1 cellular context compared by ENCODE assay signal in the genomic region with DNA sequence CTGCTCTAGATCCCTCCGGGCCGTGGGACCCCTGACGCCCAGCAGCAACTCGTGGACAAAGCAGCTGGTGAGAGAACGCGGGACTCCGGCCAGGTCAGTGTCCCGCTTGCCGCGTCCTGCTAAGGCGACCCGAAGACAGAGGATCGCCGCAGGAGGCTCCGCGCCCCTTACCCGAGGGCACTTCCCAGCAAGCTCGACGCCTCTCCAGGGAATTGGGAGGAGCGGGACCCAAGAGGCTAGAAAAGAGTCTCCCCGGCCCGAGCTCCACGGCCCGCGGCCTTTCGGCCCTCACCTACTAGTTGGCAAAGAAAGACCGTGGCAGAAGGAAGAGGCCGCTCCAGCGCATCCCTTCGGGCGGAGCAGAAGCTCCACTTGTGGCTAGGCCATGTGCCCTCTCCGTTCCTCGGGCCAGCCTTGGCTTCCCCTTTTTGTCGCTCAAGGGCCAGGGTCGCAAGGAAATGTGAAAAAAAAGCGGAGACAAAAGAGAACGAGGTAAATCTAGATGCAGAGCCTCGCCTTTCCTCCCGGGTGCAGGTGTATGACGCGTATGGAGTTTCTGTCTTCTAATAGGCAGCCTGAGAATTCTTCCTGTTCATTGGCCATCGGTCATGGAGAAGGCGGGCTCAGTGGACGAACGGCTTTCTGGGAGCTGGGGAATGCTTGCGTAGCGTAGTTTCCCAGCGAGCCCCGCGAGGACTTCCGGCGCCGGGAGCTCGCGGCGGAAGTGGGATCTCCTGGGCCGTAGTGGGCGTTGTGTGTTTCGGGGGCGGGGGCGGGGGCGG.
TF ChIP-seq lines count a peak whose summit lies in the region.

A gene with protein sequence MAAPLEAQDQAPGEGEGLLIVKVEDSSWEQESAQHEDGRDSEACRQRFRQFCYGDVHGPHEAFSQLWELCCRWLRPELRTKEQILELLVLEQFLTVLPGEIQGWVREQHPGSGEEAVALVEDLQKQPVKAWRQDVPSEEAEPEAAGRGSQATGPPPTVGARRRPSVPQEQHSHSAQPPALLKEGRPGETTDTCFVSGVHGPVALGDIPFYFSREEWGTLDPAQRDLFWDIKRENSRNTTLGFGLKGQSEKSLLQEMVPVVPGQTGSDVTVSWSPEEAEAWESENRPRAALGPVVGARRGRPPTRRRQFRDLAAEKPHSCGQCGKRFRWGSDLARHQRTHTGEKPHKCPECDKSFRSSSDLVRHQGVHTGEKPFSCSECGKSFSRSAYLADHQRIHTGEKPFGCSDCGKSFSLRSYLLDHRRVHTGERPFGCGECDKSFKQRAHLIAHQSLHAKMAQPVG (plus strand): TSS at position 692 of the 782 bp plus-strand sequence. CDS start 2,252 bp downstream, outside the sequence.

TF ChIP-seq in HepG2, 621 proteins besides CTCF, POLR2A, EP300 and RAD21 (continued from another document and continues in another):
- no peak for TF ChIP-seq ZNF556 (CRISPR knock-in tag; IDR thresholded peaks at IDR 0.05; ENCODE audit: borderline replicate concordance)
- peak; percentile 45; the same call in 1 of the 2 replicates for TF ChIP-seq NFKB2 (CRISPR knock-in tag; IDR thresholded peaks at IDR 0.05; ENCODE audit: borderline replicate concordance)
- peak; percentile 46; the same call in 1 of the 2 replicates for TF ChIP-seq NR2C2 (CRISPR knock-in tag; IDR thresholded peaks at IDR 0.05; ENCODE audit: borderline replicate concordance)
- no peak for TF ChIP-seq TARDBP (CRISPR knock-in tag; IDR thresholded peaks at IDR 0.05)
- TF ChIP-seq CENPX (CRISPR knock-in tag; IDR thresholded peaks at IDR 0.05) = no peak
- 0 out of 2 replicates have a peak, but pooled peaks have one; percentile 6 for TF ChIP-seq ZNF543 (CRISPR knock-in tag; IDR thresholded peaks at IDR 0.05)
- TF ChIP-seq, protein P1, sequence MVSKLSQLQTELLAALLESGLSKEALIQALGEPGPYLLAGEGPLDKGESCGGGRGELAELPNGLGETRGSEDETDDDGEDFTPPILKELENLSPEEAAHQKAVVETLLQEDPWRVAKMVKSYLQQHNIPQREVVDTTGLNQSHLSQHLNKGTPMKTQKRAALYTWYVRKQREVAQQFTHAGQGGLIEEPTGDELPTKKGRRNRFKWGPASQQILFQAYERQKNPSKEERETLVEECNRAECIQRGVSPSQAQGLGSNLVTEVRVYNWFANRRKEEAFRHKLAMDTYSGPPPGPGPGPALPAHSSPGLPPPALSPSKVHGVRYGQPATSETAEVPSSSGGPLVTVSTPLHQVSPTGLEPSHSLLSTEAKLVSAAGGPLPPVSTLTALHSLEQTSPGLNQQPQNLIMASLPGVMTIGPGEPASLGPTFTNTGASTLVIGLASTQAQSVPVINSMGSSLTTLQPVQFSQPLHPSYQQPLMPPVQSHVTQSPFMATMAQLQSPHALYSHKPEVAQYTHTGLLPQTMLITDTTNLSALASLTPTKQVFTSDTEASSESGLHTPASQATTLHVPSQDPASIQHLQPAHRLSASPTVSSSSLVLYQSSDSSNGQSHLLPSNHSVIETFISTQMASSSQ (IDR thresholded peaks at IDR 0.05; ENCODE audit: low read depth) = no peak
- TF ChIP-seq, protein P1 (CRISPR knock-in tag; IDR thresholded peaks at IDR 0.05; ENCODE audit: borderline replicate concordance) = no peak
- no peak for TF ChIP-seq ZNF136 (CRISPR knock-in tag; IDR thresholded peaks at IDR 0.05; ENCODE audit: low read depth)
- no peak for TF ChIP-seq ZNF629 (CRISPR knock-in tag; conservative IDR thresholded peaks at IDR 0.05)
- TF ChIP-seq, protein P2, sequence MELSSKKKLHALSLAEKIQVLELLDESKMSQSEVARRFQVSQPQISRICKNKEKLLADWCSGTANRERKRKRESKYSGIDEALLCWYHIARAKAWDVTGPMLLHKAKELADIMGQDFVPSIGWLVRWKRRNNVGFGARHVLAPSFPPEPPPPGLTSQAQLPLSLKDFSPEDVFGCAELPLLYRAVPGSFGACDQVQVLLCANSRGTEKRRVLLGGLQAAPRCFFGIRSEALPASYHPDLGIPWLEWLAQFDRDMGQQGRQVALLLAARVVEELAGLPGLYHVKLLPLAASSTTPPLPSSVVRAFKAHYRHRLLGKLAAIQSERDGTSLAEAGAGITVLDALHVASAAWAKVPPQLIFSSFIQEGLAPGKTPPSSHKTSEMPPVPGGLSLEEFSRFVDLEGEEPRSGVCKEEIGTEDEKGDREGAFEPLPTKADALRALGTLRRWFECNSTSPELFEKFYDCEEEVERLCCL (CRISPR knock-in tag; IDR thresholded peaks at IDR 0.05; ENCODE audit: borderline replicate concordance) = no peak
- no peak for TF ChIP-seq FOXC1 (CRISPR knock-in tag; IDR thresholded peaks at IDR 0.05; ENCODE audit: borderline replicate concordance)
- no peak for TF ChIP-seq ZNF567 (CRISPR knock-in tag; IDR thresholded peaks at IDR 0.05; ENCODE audit: borderline replicate concordance)
- no peak for TF ChIP-seq ZNF720 (CRISPR knock-in tag; IDR thresholded peaks at IDR 0.05)
- 0 out of 2 replicates have a peak, but pooled peaks have one; percentile 39 for TF ChIP-seq ZNF564 (CRISPR knock-in tag; IDR thresholded peaks at IDR 0.05)
- TF ChIP-seq YY1 (IDR thresholded peaks at IDR 0.05; ENCODE audit: insufficient read depth, insufficient replicate concordance, low read depth, low read length) = peak; percentile 56
- no peak for TF ChIP-seq SYNCRIP (IDR thresholded peaks at IDR 0.05; ENCODE audit: insufficient read depth, low read depth, low read length)
- no peak for TF ChIP-seq ZNF274 (CRISPR knock-in tag; IDR thresholded peaks at IDR 0.05)
- no peak for TF ChIP-seq ZC3H13 (CRISPR knock-in tag; IDR thresholded peaks at IDR 0.05)
- TF ChIP-seq ARNT2 (CRISPR knock-in tag; IDR thresholded peaks at IDR 0.05; ENCODE audit: low read depth) = no peak
- no peak for TF ChIP-seq IKZF4 (CRISPR knock-in tag; IDR thresholded peaks at IDR 0.05; ENCODE audit: borderline replicate concordance, low read depth, not compliant biosample characterization)
- no peak for TF ChIP-seq ZNF703 (CRISPR knock-in tag; IDR thresholded peaks at IDR 0.05; ENCODE audit: borderline replicate concordance)
- TF ChIP-seq EED (CRISPR knock-in tag; IDR thresholded peaks at IDR 0.05) = no peak
- no peak for TF ChIP-seq CSRNP1 (CRISPR knock-in tag; IDR thresholded peaks at IDR 0.05)
- no peak for TF ChIP-seq IRX3 (CRISPR knock-in tag; IDR thresholded peaks at IDR 0.05; ENCODE audit: borderline replicate concordance, low read depth)
- TF ChIP-seq SRSF4 (IDR thresholded peaks at IDR 0.05; ENCODE audit: low read depth, low read length, poor library complexity, severe bottlenecking) = no peak
- TF ChIP-seq, protein P3, sequence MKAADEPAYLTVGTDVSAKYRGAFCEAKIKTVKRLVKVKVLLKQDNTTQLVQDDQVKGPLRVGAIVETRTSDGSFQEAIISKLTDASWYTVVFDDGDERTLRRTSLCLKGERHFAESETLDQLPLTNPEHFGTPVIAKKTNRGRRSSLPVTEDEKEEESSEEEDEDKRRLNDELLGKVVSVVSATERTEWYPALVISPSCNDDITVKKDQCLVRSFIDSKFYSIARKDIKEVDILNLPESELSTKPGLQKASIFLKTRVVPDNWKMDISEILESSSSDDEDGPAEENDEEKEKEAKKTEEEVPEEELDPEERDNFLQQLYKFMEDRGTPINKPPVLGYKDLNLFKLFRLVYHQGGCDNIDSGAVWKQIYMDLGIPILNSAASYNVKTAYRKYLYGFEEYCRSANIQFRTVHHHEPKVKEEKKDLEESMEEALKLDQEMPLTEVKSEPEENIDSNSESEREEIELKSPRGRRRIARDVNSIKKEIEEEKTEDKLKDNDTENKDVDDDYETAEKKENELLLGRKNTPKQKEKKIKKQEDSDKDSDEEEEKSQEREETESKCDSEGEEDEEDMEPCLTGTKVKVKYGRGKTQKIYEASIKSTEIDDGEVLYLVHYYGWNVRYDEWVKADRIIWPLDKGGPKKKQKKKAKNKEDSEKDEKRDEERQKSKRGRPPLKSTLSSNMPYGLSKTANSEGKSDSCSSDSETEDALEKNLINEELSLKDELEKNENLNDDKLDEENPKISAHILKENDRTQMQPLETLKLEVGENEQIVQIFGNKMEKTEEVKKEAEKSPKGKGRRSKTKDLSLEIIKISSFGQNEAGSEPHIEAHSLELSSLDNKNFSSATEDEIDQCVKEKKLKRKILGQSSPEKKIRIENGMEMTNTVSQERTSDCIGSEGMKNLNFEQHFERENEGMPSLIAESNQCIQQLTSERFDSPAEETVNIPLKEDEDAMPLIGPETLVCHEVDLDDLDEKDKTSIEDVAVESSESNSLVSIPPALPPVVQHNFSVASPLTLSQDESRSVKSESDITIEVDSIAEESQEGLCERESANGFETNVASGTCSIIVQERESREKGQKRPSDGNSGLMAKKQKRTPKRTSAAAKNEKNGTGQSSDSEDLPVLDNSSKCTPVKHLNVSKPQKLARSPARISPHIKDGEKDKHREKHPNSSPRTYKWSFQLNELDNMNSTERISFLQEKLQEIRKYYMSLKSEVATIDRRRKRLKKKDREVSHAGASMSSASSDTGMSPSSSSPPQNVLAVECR (CRISPR knock-in tag; IDR thresholded peaks at IDR 0.05; ENCODE audit: borderline replicate concordance) = peak; percentile 55; the same call in 1 of the 2 replicates
- TF ChIP-seq EHMT2 (IDR thresholded peaks at IDR 0.05; ENCODE audit: borderline replicate concordance, low read depth, low read length) = no peak
- TF ChIP-seq SRY (CRISPR knock-in tag; IDR thresholded peaks at IDR 0.05) = no peak
- no peak for TF ChIP-seq BCL6 (CRISPR knock-in tag; IDR thresholded peaks at IDR 0.05)
- TF ChIP-seq SPEN (CRISPR knock-in tag; IDR thresholded peaks at IDR 0.05; ENCODE audit: low read depth) = peak; percentile 73; the same call in 1 of the 2 replicates
- no peak for TF ChIP-seq ZNF576 (CRISPR knock-in tag; IDR thresholded peaks at IDR 0.05)
- TF ChIP-seq, protein P4, sequence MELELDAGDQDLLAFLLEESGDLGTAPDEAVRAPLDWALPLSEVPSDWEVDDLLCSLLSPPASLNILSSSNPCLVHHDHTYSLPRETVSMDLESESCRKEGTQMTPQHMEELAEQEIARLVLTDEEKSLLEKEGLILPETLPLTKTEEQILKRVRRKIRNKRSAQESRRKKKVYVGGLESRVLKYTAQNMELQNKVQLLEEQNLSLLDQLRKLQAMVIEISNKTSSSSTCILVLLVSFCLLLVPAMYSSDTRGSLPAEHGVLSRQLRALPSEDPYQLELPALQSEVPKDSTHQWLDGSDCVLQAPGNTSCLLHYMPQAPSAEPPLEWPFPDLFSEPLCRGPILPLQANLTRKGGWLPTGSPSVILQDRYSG (CRISPR knock-in tag; IDR thresholded peaks at IDR 0.05) = peak; percentile 68; the same call in 1 of the 2 replicates
- TF ChIP-seq, protein P5, sequence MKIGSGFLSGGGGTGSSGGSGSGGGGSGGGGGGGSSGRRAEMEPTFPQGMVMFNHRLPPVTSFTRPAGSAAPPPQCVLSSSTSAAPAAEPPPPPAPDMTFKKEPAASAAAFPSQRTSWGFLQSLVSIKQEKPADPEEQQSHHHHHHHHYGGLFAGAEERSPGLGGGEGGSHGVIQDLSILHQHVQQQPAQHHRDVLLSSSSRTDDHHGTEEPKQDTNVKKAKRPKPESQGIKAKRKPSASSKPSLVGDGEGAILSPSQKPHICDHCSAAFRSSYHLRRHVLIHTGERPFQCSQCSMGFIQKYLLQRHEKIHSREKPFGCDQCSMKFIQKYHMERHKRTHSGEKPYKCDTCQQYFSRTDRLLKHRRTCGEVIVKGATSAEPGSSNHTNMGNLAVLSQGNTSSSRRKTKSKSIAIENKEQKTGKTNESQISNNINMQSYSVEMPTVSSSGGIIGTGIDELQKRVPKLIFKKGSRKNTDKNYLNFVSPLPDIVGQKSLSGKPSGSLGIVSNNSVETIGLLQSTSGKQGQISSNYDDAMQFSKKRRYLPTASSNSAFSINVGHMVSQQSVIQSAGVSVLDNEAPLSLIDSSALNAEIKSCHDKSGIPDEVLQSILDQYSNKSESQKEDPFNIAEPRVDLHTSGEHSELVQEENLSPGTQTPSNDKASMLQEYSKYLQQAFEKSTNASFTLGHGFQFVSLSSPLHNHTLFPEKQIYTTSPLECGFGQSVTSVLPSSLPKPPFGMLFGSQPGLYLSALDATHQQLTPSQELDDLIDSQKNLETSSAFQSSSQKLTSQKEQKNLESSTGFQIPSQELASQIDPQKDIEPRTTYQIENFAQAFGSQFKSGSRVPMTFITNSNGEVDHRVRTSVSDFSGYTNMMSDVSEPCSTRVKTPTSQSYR (CRISPR knock-in tag; IDR thresholded peaks at IDR 0.05; ENCODE audit: borderline replicate concordance) = no peak
- peak; percentile 79 for TF ChIP-seq TEAD3 (CRISPR knock-in tag; optimal IDR thresholded peaks at IDR 0.05; ENCODE audit: borderline replicate concordance)
- TF ChIP-seq TERF1 (CRISPR knock-in tag; IDR thresholded peaks at IDR 0.05) = no peak
- TF ChIP-seq ZNF772 (CRISPR knock-in tag; IDR thresholded peaks at IDR 0.05) = no peak
